ENCODE assay signal across 9 cellular contexts in the genomic region with DNA sequence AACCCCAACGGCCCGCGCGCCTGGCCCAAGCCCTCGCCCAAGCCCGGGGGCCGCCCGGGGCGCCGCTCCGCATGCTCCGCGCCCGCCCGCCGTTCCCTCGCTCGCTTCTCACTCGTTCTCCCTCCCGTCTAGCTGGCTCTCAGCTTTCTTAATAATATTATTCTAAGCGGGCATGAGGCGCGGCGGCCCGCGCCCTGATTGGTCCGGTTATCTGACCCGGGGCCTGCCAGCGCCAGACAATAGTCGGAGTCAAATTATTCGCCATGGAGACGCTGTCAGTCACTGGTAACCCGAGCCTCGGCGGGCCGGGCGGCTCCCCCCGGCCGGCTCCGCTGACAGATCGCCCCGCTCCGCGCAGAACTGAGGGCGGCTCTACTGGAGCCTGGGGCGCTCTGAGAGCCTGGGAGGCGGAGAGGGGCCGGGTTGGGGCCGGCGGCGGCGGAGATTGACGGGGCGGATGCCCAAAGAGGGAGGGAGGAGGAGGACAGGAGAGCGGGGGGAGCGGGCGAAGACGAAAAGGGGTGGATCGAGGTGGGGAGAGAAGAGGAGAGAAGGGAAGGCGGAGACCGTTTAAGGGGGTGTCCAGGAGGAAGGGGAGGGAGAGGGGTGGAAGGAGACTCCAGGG. TPM values are rescaled to one million over a fixed set of nuclear protein-coding genes. Genes with fewer than 3 reads are reported as not detected.
DNase-seq lines count a peak whose midpoint lies in the region; ATAC-seq, FAIRE-seq and TF ChIP-seq lines count a peak whose summit lies in the region.
"Had no signal": no experiment of that assay in that cellular context is flagged by ENCODE, and none has a peak within 500 bp of the region (broad histone marks: within the 10 kb centered on the region; RNA-seq: fewer than 3 reads in every experiment).

A gene (minus strand): TSS at position 150 of the 625 bp plus-strand sequence. CDS start 342 bp downstream, outside the sequence.

- H3K27ac ChIP-seq in neural progenitor cell, result no peak within 1 kb of the TSS

- H3F3A ChIP-seq in neural progenitor cell (ENCODE audit: low read depth), result peaks cover 45% of the 10 kb centered on the region

- DNase-seq in activated CD8-positive, alpha-beta memory T cell treated with anti-CD3 and anti-CD28 coated beads, Interleukin-2, amount 10 ng/mL, durations not matched to agents 7 days and 5 days, result no peak
- DNase-seq in activated CD8-positive, alpha-beta memory T cell treated with anti-CD3 and anti-CD28 coated beads, Interleukin-2, amount 50 U/mL, for 48 hours, result no peak
- DNase-seq in NCI-H1930 (lab: John Stamatoyannopoulos, UW), result peak; percentile 93 to 94
- peak; percentile 37 to 38 for DNase-seq in activated T-cell treated with anti-CD3 and anti-CD28 coated beads, Interleukin-2, amount 50 U/mL, for 72 hours
- DNase-seq in germinal center (ENCODE audit: low spot score), result peak; percentile 36
- peak; percentile 99 for DNase-seq in neural progenitor cell (ENCODE audit: low spot score)
- DNase-seq in GM19239 (ENCODE audit: insufficient read length, low spot score), result no peak

- peaks cover 74% of the 10 kb centered on the region for H4K20me1 ChIP-seq in neural progenitor cell (ENCODE audit: low read depth)

- H3K9me3 Mint-ChIP-seq in activated CD8-positive, alpha-beta memory T cell treated with anti-CD3 and anti-CD28 coated beads, Interleukin-2, amount 10 ng/mL, durations not matched to agents 7 days and 5 days (ENCODE audit: low read depth), result no peaks in the 10 kb centered on the region
- H3K9me3 Mint-ChIP-seq in activated T-cell treated with anti-CD3 and anti-CD28 coated beads, Interleukin-2, amount 50 U/mL, for 72 hours, result no peaks in the 10 kb centered on the region
- peaks cover 9% of the 10 kb centered on the region for H3K9me3 Mint-ChIP-seq in neural progenitor cell

- no peak for FAIRE-seq in GM19239 (lab: Jason Lieb, UNC)
- FAIRE-seq: colon had no signal

- peaks cover 44% of the 10 kb centered on the region for H3K4me1 ChIP-seq in neural progenitor cell

- peak; percentile 21 for ATAC-seq in activated CD8-positive, alpha-beta memory T cell treated with anti-CD3 and anti-CD28 coated beads, Interleukin-2, amount 10 ng/mL, durations not matched to agents 7 days and 5 days
- ATAC-seq in activated T-cell treated with anti-CD3 and anti-CD28 coated beads, Interleukin-2, amount 50 U/mL, for 72 hours (replicated peaks in 1 of 2), result peak; percentile 41 to 49
- ATAC-seq in GM21825 (IDR thresholded peaks at IDR 0.05; ENCODE audit: unreplicated experiment), result no peak

- H2AFZ ChIP-seq in neural progenitor cell (replicated peaks), result peak within 1 kb of the TSS; percentile 89

- H3K79me2 ChIP-seq in neural progenitor cell (ENCODE audit: low read depth), result no peaks in the 10 kb centered on the region

- no peak within 1 kb of the TSS for H3K9ac ChIP-seq in neural progenitor cell

- no peak within 1 kb of the TSS for H3K27ac Mint-ChIP-seq in activated CD8-positive, alpha-beta memory T cell treated with anti-CD3 and anti-CD28 coated beads, Interleukin-2, amount 10 ng/mL, durations not matched to agents 7 days and 5 days
- H3K27ac Mint-ChIP-seq in activated T-cell treated with anti-CD3 and anti-CD28 coated beads, Interleukin-2, amount 50 U/mL, for 72 hours, result no peak within 1 kb of the TSS
- H3K27ac Mint-ChIP-seq in neural progenitor cell, result no peak within 1 kb of the TSS

- peak within 1 kb of the TSS; percentile 92 for H3K4me2 ChIP-seq in neural progenitor cell

- peaks cover 98% of the 10 kb centered on the region for H3K27me3 ChIP-seq in neural progenitor cell

- peaks cover 84% of the 10 kb centered on the region for H3K27me3 Mint-ChIP-seq in activated CD8-positive, alpha-beta memory T cell treated with anti-CD3 and anti-CD28 coated beads, Interleukin-2, amount 10 ng/mL, durations not matched to agents 7 days and 5 days
- H3K27me3 Mint-ChIP-seq in activated T-cell treated with anti-CD3 and anti-CD28 coated beads, Interleukin-2, amount 50 U/mL, for 72 hours (ENCODE audit: low read depth), result peaks cover 80% of the 10 kb centered on the region
- H3K27me3 Mint-ChIP-seq in neural progenitor cell (ENCODE audit: insufficient read depth, low read depth), result peaks cover 80% of the 10 kb centered on the region

- H3K4me1 Mint-ChIP-seq in activated CD8-positive, alpha-beta memory T cell treated with anti-CD3 and anti-CD28 coated beads, Interleukin-2, amount 10 ng/mL, durations not matched to agents 7 days and 5 days, result peaks cover 23% of the 10 kb centered on the region
- peaks cover 41% of the 10 kb centered on the region for H3K4me1 Mint-ChIP-seq in activated T-cell treated with anti-CD3 and anti-CD28 coated beads, Interleukin-2, amount 50 U/mL, for 72 hours (ENCODE audit: low read depth)
- H3K4me1 Mint-ChIP-seq in neural progenitor cell, result peaks cover 25% of the 10 kb centered on the region

- H3K9me3 ChIP-seq in neural progenitor cell (ENCODE audit: low read depth), result no peaks in the 10 kb centered on the region

- TF ChIP-seq CTCF in neural progenitor cell (IDR thresholded peaks at IDR 0.05), result no peak

- CTCF ChIA-PET in activated CD8-positive, alpha-beta memory T cell treated with anti-CD3 and anti-CD28 coated beads, Interleukin-2, amount 10 ng/mL, durations not matched to agents 7 days and 5 days (lab: Charles Lee), result interaction anchor here (1.5 to 2.1 kb wide), 2 partner anchors 27 to 28 kb away, joined by 6 to 10 read pairs; no protein-coding TSS in a partner anchor

- H3K36me3 ChIP-seq in neural progenitor cell, result no peaks in the 10 kb centered on the region

- H3K36me3 Mint-ChIP-seq in activated CD8-positive, alpha-beta memory T cell treated with anti-CD3 and anti-CD28 coated beads, Interleukin-2, amount 10 ng/mL, durations not matched to agents 7 days and 5 days, result peaks cover 1% of the 10 kb centered on the region
- no peaks in the 10 kb centered on the region for H3K36me3 Mint-ChIP-seq in activated T-cell treated with anti-CD3 and anti-CD28 coated beads, Interleukin-2, amount 50 U/mL, for 72 hours (ENCODE audit: insufficient read depth in 2 of 2)
- peaks cover 3% of the 10 kb centered on the region for H3K36me3 Mint-ChIP-seq in neural progenitor cell

- peak within 1 kb of the TSS; percentile 63 for H3K4me3 Mint-ChIP-seq in activated CD8-positive, alpha-beta memory T cell treated with anti-CD3 and anti-CD28 coated beads, Interleukin-2, amount 10 ng/mL, durations not matched to agents 7 days and 5 days
- H3K4me3 Mint-ChIP-seq in activated T-cell treated with anti-CD3 and anti-CD28 coated beads, Interleukin-2, amount 50 U/mL, for 72 hours, result peak within 1 kb of the TSS; percentile 90
- peak within 1 kb of the TSS; percentile 83 for H3K4me3 Mint-ChIP-seq in neural progenitor cell

- H3K4me3 ChIP-seq in neural progenitor cell, result peak within 1 kb of the TSS; percentile 54

RNA-seq across cellular contexts. Expression of the gene that starts here (rescaled TPM):
- not detected for total RNA-seq in activated CD8-positive, alpha-beta memory T cell treated with anti-CD3 and anti-CD28 coated beads, Interleukin-2, amount 10 ng/mL, durations not matched to agents 7 days and 5 days
- total RNA-seq in activated T-cell treated with anti-CD3 and anti-CD28 coated beads, Interleukin-2, amount 50 U/mL, for 72 hours, result under 1 TPM in 1 of 2 donors, not detected in 1; 0.12 TPM
- 0.12 TPM in 1 of 2 replicates, not detected in the other for total RNA-seq in neural progenitor cell (ENCODE audit: low replicate concordance)

Comparison
In these comparisons a context has a peak if more than half of its experiments do, and no peak if none do; other contexts are left out.
1. Peak in ATAC-seq in activated CD8-positive, alpha-beta memory T cell treated with anti-CD3 and anti-CD28 coated beads, Interleukin-2, amount 10 ng/mL, durations not matched to agents 7 days and 5 days; RNA of the gene not detected or under 1 TPM.
2. Peak in DNase-seq and ATAC-seq in activated T-cell treated with anti-CD3 and anti-CD28 coated beads, Interleukin-2, amount 50 U/mL, for 72 hours; RNA of the gene not detected or under 1 TPM.
3. Peak in DNase-seq, H3K4me3 ChIP-seq and H3K4me2 ChIP-seq in neural progenitor cell; RNA of the gene not detected or under 1 TPM.
4. DNase-seq: peak in NCI-H1930 (2 of 2) and germinal center (single experiment); none in activated CD8-positive, alpha-beta memory T cell treated with anti-CD3 and anti-CD28 coated beads, Interleukin-2, amount 10 ng/mL, durations not matched to agents 7 days and 5 days (single experiment), activated CD8-positive, alpha-beta memory T cell treated with anti-CD3 and anti-CD28 coated beads, Interleukin-2, amount 50 U/mL, for 48 hours (single experiment) and GM19239 (single experiment).
5. Peak in every context shown above with its lines, with median percentiles within 50 percentile points of each other: H3K4me3 Mint-ChIP-seq.